ENCODE assay signal across 22 cellular contexts in genomic region chr14:101591121-101591520, GRCh38. TPM values are rescaled to one million over a fixed set of nuclear protein-coding genes. Genes with fewer than 3 reads are reported as not detected.
DNase-seq lines count a peak whose midpoint lies in the region; ATAC-seq, FAIRE-seq and TF ChIP-seq lines count a peak whose summit lies in the region.
"Had no signal": no experiment of that assay in that cellular context is flagged by ENCODE, and none has a peak within 500 bp of the region (broad histone marks: within the 10 kb centered on the region; RNA-seq: fewer than 3 reads in every experiment).

No MANE protein-coding gene starts in this region.

- peak; percentile 33 for DNase-seq in activated CD8-positive, alpha-beta memory T cell treated with anti-CD3 and anti-CD28 coated beads, Interleukin-2, amount 10 ng/mL, durations not matched to agents 7 days and 5 days
- DNase-seq in kidney = peak; percentile 59
- peak; percentile 18 for DNase-seq in stimulated activated CD8-positive, alpha-beta memory T cell treated with anti-CD3 and anti-CD28 coated beads, Interleukin-4, amount 100 ng/mL, for 48 hours
- DNase-seq in CD1c-positive myeloid dendritic cell (ENCODE audit: extremely low spot score) = no peak
- DNase-seq in lower lobe of right lung = no peak
- DNase-seq: AML-193, DMS53, Kasumi-1, NCI-H1105 treated with DMSO at 0.1 percent for 48 hours, NCI-H1694 treated with DMSO at 0.1 percent for 48 hours, NCI-H2107, NCI-H226, NCI-H524 treated with DMSO at 0.1 percent for 48 hours had no signal

- intact Hi-C loops in kidney (cut with DNase I) = no loop called here
- intact Hi-C loops in lower lobe of right lung (cut with DNase I) = no loop called here

- H3K4me3 Mint-ChIP-seq in activated CD8-positive, alpha-beta memory T cell treated with anti-CD3 and anti-CD28 coated beads, Interleukin-2, amount 10 ng/mL, durations not matched to agents 7 days and 5 days = no peak overlapping the region
- H3K4me3 Mint-ChIP-seq: CD4-positive, alpha-beta T cell; GM23338; IgD-negative memory B cell had no signal

- no peak for ATAC-seq in activated CD8-positive, alpha-beta memory T cell treated with anti-CD3 and anti-CD28 coated beads, Interleukin-2, amount 10 ng/mL, durations not matched to agents 7 days and 5 days
- ATAC-seq in GM19324 (IDR thresholded peaks at IDR 0.05; ENCODE audit: low FRiP score, unreplicated experiment) (no peak), lower lobe of right lung (no peak)
- ATAC-seq: GM23338, Panc1, Right ventricle myocardium inferior had no signal

- peak overlapping the region in 10 of 11 experiments; percentile 13 to 96 (median 71); a peak in 18 of 22 replicates for H3K4me2 ChIP-seq in BLaER1 treated with 17β-estradiol and CSF1 and Interleukin-3, amounts not matched to agents 10 nM and 100 nM
- H3K4me2 ChIP-seq: GM23338 had no signal

- H3K4me3 ChIP-seq in BLaER1 treated with 17β-estradiol and CSF1 and Interleukin-3, amounts not matched to agents 10 nM and 100 nM = no peak overlapping the region
- H3K4me3 ChIP-seq in kidney (ENCODE audit: low read length in 2 of 2) (no peak overlapping the region), lower lobe of right lung (no peak overlapping the region)
- H3K4me3 ChIP-seq: GM23338 had no signal

- no peak overlapping the region for H3K9ac ChIP-seq in BLaER1 treated with 17β-estradiol and CSF1 and Interleukin-3, amounts not matched to agents 10 nM and 100 nM
- no peak overlapping the region for H3K9ac ChIP-seq in kidney (ENCODE audit: low read length in 2 of 2)

- H3K27me3 Mint-ChIP-seq in activated CD8-positive, alpha-beta memory T cell treated with anti-CD3 and anti-CD28 coated beads, Interleukin-2, amount 10 ng/mL, durations not matched to agents 7 days and 5 days = no peaks in the 10 kb centered on the region
- H3K27me3 Mint-ChIP-seq: CD4-positive, alpha-beta T cell; IgD-negative memory B cell had no signal

- H3K27ac Mint-ChIP-seq in activated CD8-positive, alpha-beta memory T cell treated with anti-CD3 and anti-CD28 coated beads, Interleukin-2, amount 10 ng/mL, durations not matched to agents 7 days and 5 days = no peak overlapping the region
- H3K27ac Mint-ChIP-seq: CD4-positive, alpha-beta T cell; GM23338; IgD-negative memory B cell had no signal

- H3K27ac ChIP-seq in BLaER1 treated with 17β-estradiol and CSF1 and Interleukin-3, amounts not matched to agents 10 nM and 100 nM = peak overlapping the region in 6 of 11 experiments; percentile 1 to 62 (median 54); a peak in 9 of 22 replicates
- H3K27ac ChIP-seq in kidney (ENCODE audit: low read depth in 2 of 2, low read length in 2 of 2) (no peak overlapping the region), lower lobe of right lung (no peak overlapping the region)
- H3K27ac ChIP-seq: HL-60 had no signal

- H4K20me1 ChIP-seq in BLaER1 treated with 17β-estradiol and CSF1 and Interleukin-3, amounts not matched to agents 10 nM and 100 nM = 0 out of 22 replicates have a peak, but pooled peaks cover 0 to 3% (median 0%) of the 10 kb centered on the region in 11 experiments

- FAIRE-seq in kidney (lab: Jason Lieb, UNC) = no peak
- FAIRE-seq: HTR-8/SVneo had no signal

- peaks cover 18 to 99% (median 91%) of the 10 kb centered on the region in 10 experiments; a peak in 19 of 20 replicates for H3K4me1 ChIP-seq in BLaER1 treated with 17β-estradiol and CSF1 and Interleukin-3, amounts not matched to agents 10 nM and 100 nM
- H3K4me1 ChIP-seq in kidney (ENCODE audit: control insufficient read depth in 1 of 2, insufficient read depth in 1 of 2, low read depth in 1 of 2, low read length in 2 of 2) = peaks cover 0 to 2% of the 10 kb centered on the region in 2 donors
- no peaks in the 10 kb centered on the region for H3K4me1 ChIP-seq in lower lobe of right lung

- TF ChIP-seq CTCF in kidney (IDR thresholded peaks at IDR 0.05; ENCODE audit: borderline replicate concordance, extremely low read depth, insufficient read depth) (no peak), lower lobe of right lung (IDR thresholded peaks at IDR 0.05) (no peak)

- H3K27me3 ChIP-seq in BLaER1 treated with 17β-estradiol and CSF1 and Interleukin-3, amounts not matched to agents 10 nM and 100 nM = peaks cover 0 to 24% (median 4%) of the 10 kb centered on the region in 11 experiments; a peak in 9 of 22 replicates
- no peaks in the 10 kb centered on the region for H3K27me3 ChIP-seq in lower lobe of right lung (ENCODE audit: low read depth)

- no peaks in the 10 kb centered on the region for H3K9me3 Mint-ChIP-seq in activated CD8-positive, alpha-beta memory T cell treated with anti-CD3 and anti-CD28 coated beads, Interleukin-2, amount 10 ng/mL, durations not matched to agents 7 days and 5 days (ENCODE audit: low read depth)

- H3K9me3 ChIP-seq in BLaER1 treated with 17β-estradiol and CSF1 and Interleukin-3, amounts not matched to agents 10 nM and 100 nM (replicated peaks in 1 of 11) = peaks cover 0 to 14% (median 0%) of the 10 kb centered on the region in 11 experiments; a peak in 5 of 22 replicates
- peaks cover 0 to 4% of the 10 kb centered on the region in 2 donors for H3K9me3 ChIP-seq in kidney (ENCODE audit: control insufficient read depth in 1 of 2, low read length in 2 of 2)
- H3K9me3 ChIP-seq in lower lobe of right lung = no peaks in the 10 kb centered on the region

- H3K36me3 ChIP-seq in BLaER1 treated with 17β-estradiol and CSF1 and Interleukin-3, amounts not matched to agents 10 nM and 100 nM = no peaks in the 10 kb centered on the region
- H3K36me3 ChIP-seq in kidney (ENCODE audit: control insufficient read depth in 1 of 2, insufficient read depth in 2 of 2, low read length in 2 of 2) (no peaks in the 10 kb centered on the region), lower lobe of right lung (no peaks in the 10 kb centered on the region)

- H3K36me3 Mint-ChIP-seq in activated CD8-positive, alpha-beta memory T cell treated with anti-CD3 and anti-CD28 coated beads, Interleukin-2, amount 10 ng/mL, durations not matched to agents 7 days and 5 days = peaks cover 7% of the 10 kb centered on the region

- H3K4me1 Mint-ChIP-seq in activated CD8-positive, alpha-beta memory T cell treated with anti-CD3 and anti-CD28 coated beads, Interleukin-2, amount 10 ng/mL, durations not matched to agents 7 days and 5 days = peaks cover 21% of the 10 kb centered on the region
- H3K4me1 Mint-ChIP-seq: GM23338 had no signal

- CTCF ChIA-PET in activated CD8-positive, alpha-beta memory T cell treated with anti-CD3 and anti-CD28 coated beads, Interleukin-2, amount 10 ng/mL, durations not matched to agents 7 days and 5 days (lab: Charles Lee) = no interaction called here

RNA-seq across cellular contexts. Expression of gene DIO3, which starts 29.8 kb away (rescaled TPM):
- not detected for total RNA-seq in activated CD8-positive, alpha-beta memory T cell treated with anti-CD3 and anti-CD28 coated beads, Interleukin-2, amount 10 ng/mL, durations not matched to agents 7 days and 5 days
- total RNA-seq in kidney = 0.94 TPM
- polyA plus RNA-seq in kidney (ENCODE audit: insufficient read depth, low read depth, low replicate concordance) = 0.17 TPM
- 1.9 TPM for total RNA-seq in lower lobe of right lung
- total RNA-seq: CD4-positive, alpha-beta T cell had no signal
- polyA plus RNA-seq: IgD-negative memory B cell had no signal

Comparison
In these comparisons a context has a peak if more than half of its experiments do, and no peak if none do; other contexts are left out.
1. H3K27ac ChIP-seq: peak in BLaER1 treated with 17β-estradiol and CSF1 and Interleukin-3, amounts not matched to agents 10 nM and 100 nM (6 of 11); none in kidney (0 of 2) and lower lobe of right lung (single experiment).
2. DNase-seq: peak in activated CD8-positive, alpha-beta memory T cell treated with anti-CD3 and anti-CD28 coated beads, Interleukin-2, amount 10 ng/mL, durations not matched to agents 7 days and 5 days (single experiment), kidney (single experiment) and stimulated activated CD8-positive, alpha-beta memory T cell treated with anti-CD3 and anti-CD28 coated beads, Interleukin-4, amount 100 ng/mL, for 48 hours (single experiment); none in CD1c-positive myeloid dendritic cell (single experiment) and lower lobe of right lung (single experiment).